1 cellular context compared by ENCODE assay signal in genomic region chr5:88689662-88690351, GRCh38.
A peak's percentile ranks its signal among the peaks of the same experiment; 100 is the strongest.
TF ChIP-seq lines count a peak whose summit lies in the region.

No MANE protein-coding gene starts in this region.

TF ChIP-seq in H1, 55 proteins besides CTCF, POLR2A, EP300 and RAD21 (continued from another document):
- TF ChIP-seq E2F6 (IDR thresholded peaks at IDR 0.05) (peak; percentile 59; the same call in 1 of the 2 replicates), HDAC2 (IDR thresholded peaks at IDR 0.05; ENCODE audit: borderline replicate concordance in 1 of 2, low read depth in 2 of 2, low read length in 2 of 2) (no peak; a peak in 1 of 4 replicates), KDM4A (IDR thresholded peaks at IDR 0.05; ENCODE audit: low read depth, low read length, severe bottlenecking) (peak; percentile 45), EZH2 (IDR thresholded peaks at IDR 0.05; ENCODE audit: low read depth, low read length, severe bottlenecking) (peak; percentile 40), BACH1 (IDR thresholded peaks at IDR 0.05; ENCODE audit: low read length) (no peak)
